In genomic region chr10:13048762-13049161, GRCh38 we compare ENCODE assay signal across 22 cellular contexts. TPM values are rescaled to one million over a fixed set of nuclear protein-coding genes. Genes with fewer than 3 reads are reported as not detected.
DNase-seq lines count a peak whose midpoint lies in the region; ATAC-seq and TF ChIP-seq lines count a peak whose summit lies in the region.
"Had no signal": no experiment of that assay in that cellular context is flagged by ENCODE, and none has a peak within 500 bp of the region (broad histone marks: within the 10 kb centered on the region; RNA-seq: fewer than 3 reads in every experiment).

No MANE protein-coding gene starts in this region.

- peaks cover 19% of the 10 kb centered on the region for H3K27me3 Mint-ChIP-seq in activated T-cell treated with anti-CD3 and anti-CD28 coated beads, Interleukin-2, amount 50 U/mL, for 72 hours (ENCODE audit: low read depth)
- H3K27me3 Mint-ChIP-seq in activated T-cell treated with anti-CD3 and anti-CD28 coated beads, Interleukin-2, amount 50 U/mL, for 4 hours (ENCODE audit: low read depth) = peaks cover 12% of the 10 kb centered on the region

- H3K4me2 ChIP-seq in Karpas-422 (ENCODE audit: low read depth, low read length, poor library complexity, severe bottlenecking) = no peak overlapping the region
- H3K4me2 ChIP-seq: BLaER1 treated with 17β-estradiol and CSF1 and Interleukin-3, amounts not matched to agents 10 nM and 100 nM had no signal

- no peaks in the 10 kb centered on the region for H3K27me3 ChIP-seq in Karpas-422 (ENCODE audit: low read length)
- H3K27me3 ChIP-seq: BLaER1 treated with 17β-estradiol and CSF1 and Interleukin-3, amounts not matched to agents 10 nM and 100 nM had no signal

- H3K27ac ChIP-seq in Karpas-422 (ENCODE audit: low read length) = peak overlapping the region; percentile 89
- H3K27ac ChIP-seq: BLaER1 treated with 17β-estradiol and CSF1 and Interleukin-3, amounts not matched to agents 10 nM and 100 nM; HL-60 had no signal

- peaks cover 0 to 3% of the 10 kb centered on the region in 2 donors for H3K9me3 Mint-ChIP-seq in activated T-cell treated with anti-CD3 and anti-CD28 coated beads, Interleukin-2, amount 50 U/mL, for 72 hours
- no peaks in the 10 kb centered on the region for H3K9me3 Mint-ChIP-seq in activated T-cell treated with anti-CD3 and anti-CD28 coated beads, Interleukin-2, amount 50 U/mL, for 4 hours
- H3K9me3 Mint-ChIP-seq: HFFc6 had no signal

- intact Hi-C loops in sciatic nerve (cut with DNase I) = no loop called here

- H3K4me3 Mint-ChIP-seq in activated T-cell treated with anti-CD3 and anti-CD28 coated beads, Interleukin-2, amount 50 U/mL, for 72 hours = no peak overlapping the region
- H3K4me3 Mint-ChIP-seq in activated T-cell treated with anti-CD3 and anti-CD28 coated beads, Interleukin-2, amount 50 U/mL, for 4 hours = no peak overlapping the region
- H3K4me3 Mint-ChIP-seq: B cell; CD8-positive, alpha-beta T cell; HFFc6; IgD-negative memory B cell had no signal

- H2AFZ ChIP-seq in Karpas-422 (ENCODE audit: low read length) = peak overlapping the region; percentile 42

- H4K20me1 ChIP-seq in Karpas-422 (ENCODE audit: insufficient read depth, low read depth, low read length) = no peaks in the 10 kb centered on the region
- H4K20me1 ChIP-seq: BLaER1 treated with 17β-estradiol and CSF1 and Interleukin-3, amounts not matched to agents 10 nM and 100 nM had no signal

- peaks cover 67% of the 10 kb centered on the region for H3K4me1 ChIP-seq in Karpas-422 (ENCODE audit: low read length)
- H3K4me1 ChIP-seq: BLaER1 treated with 17β-estradiol and CSF1 and Interleukin-3, amounts not matched to agents 10 nM and 100 nM had no signal

- DNase-seq in activated T-cell treated with anti-CD3 and anti-CD28 coated beads, Interleukin-2, amount 50 U/mL, for 72 hours = no peak
- DNase-seq in activated T-cell treated with anti-CD3 and anti-CD28 coated beads, Interleukin-2, amount 50 U/mL, for 4 hours = no peak
- DNase-seq in Karpas-422 (no peak), fibroblast of mammary gland (ENCODE audit: low read depth) (peak; percentile 22), sciatic nerve (ENCODE audit: low spot score) (no peak), NAMALWA (ENCODE audit: low spot score) (no peak)
- DNase-seq: 8988T; Calu3; CD8-positive, alpha-beta T cell; DMS79 treated with DMSO at 0.1 percent for 48 hours; GF-D8; GOT3; H7; HFFc6 had no signal

- H3K4me1 Mint-ChIP-seq in activated T-cell treated with anti-CD3 and anti-CD28 coated beads, Interleukin-2, amount 50 U/mL, for 72 hours (ENCODE audit: low read depth) = no peaks in the 10 kb centered on the region
- no peaks in the 10 kb centered on the region for H3K4me1 Mint-ChIP-seq in activated T-cell treated with anti-CD3 and anti-CD28 coated beads, Interleukin-2, amount 50 U/mL, for 4 hours (ENCODE audit: low read depth)
- H3K4me1 Mint-ChIP-seq: B cell, IgD-negative memory B cell had no signal

- H3K36me3 ChIP-seq in Karpas-422 (ENCODE audit: insufficient read depth, low read length) = no peaks in the 10 kb centered on the region
- H3K36me3 ChIP-seq: BLaER1 treated with 17β-estradiol and CSF1 and Interleukin-3, amounts not matched to agents 10 nM and 100 nM had no signal

- no peaks in the 10 kb centered on the region for H3K36me3 Mint-ChIP-seq in activated T-cell treated with anti-CD3 and anti-CD28 coated beads, Interleukin-2, amount 50 U/mL, for 72 hours (ENCODE audit: insufficient read depth in 2 of 2)
- no peaks in the 10 kb centered on the region for H3K36me3 Mint-ChIP-seq in activated T-cell treated with anti-CD3 and anti-CD28 coated beads, Interleukin-2, amount 50 U/mL, for 4 hours (ENCODE audit: insufficient read depth)
- H3K36me3 Mint-ChIP-seq: CD8-positive, alpha-beta T cell; IgD-negative memory B cell had no signal

- TF ChIP-seq CTCF in fibroblast of mammary gland (conservative IDR thresholded peaks at IDR 0.05; ENCODE audit: control insufficient read depth, insufficient read depth, low read depth, low read length) = no peak

- ATAC-seq in activated T-cell treated with anti-CD3 and anti-CD28 coated beads, Interleukin-2, amount 50 U/mL, for 72 hours (replicated peaks in 1 of 2) = no peak
- ATAC-seq in activated T-cell treated with anti-CD3 and anti-CD28 coated beads, Interleukin-2, amount 50 U/mL, for 4 hours = no peak
- ATAC-seq in sciatic nerve (peak; percentile 75), GM21529 (IDR thresholded peaks at IDR 0.05; ENCODE audit: unreplicated experiment) (no peak), GM19467 (IDR thresholded peaks at IDR 0.05; ENCODE audit: unreplicated experiment) (no peak)
- ATAC-seq: CD8-positive, alpha-beta T cell; GM12878; HCT116 had no signal

- no peak overlapping the region for H3K4me3 ChIP-seq in Karpas-422 (ENCODE audit: low read length)
- H3K4me3 ChIP-seq in fibroblast of mammary gland (ENCODE audit: control insufficient read depth, low read depth, low read length) = no peak overlapping the region
- H3K4me3 ChIP-seq: BLaER1 treated with 17β-estradiol and CSF1 and Interleukin-3, amounts not matched to agents 10 nM and 100 nM; GM12878 had no signal

- H3K9ac ChIP-seq in Karpas-422 (ENCODE audit: low read length) = peak overlapping the region; percentile 25; the same call in 1 of the 2 replicates
- H3K9ac ChIP-seq: BLaER1 treated with 17β-estradiol and CSF1 and Interleukin-3, amounts not matched to agents 10 nM and 100 nM had no signal

- H3K9me3 ChIP-seq in Karpas-422 (ENCODE audit: low read length) = no peaks in the 10 kb centered on the region

- no peaks in the 10 kb centered on the region for H3K79me2 ChIP-seq in Karpas-422 (ENCODE audit: low read length)

- H3K27ac Mint-ChIP-seq in activated T-cell treated with anti-CD3 and anti-CD28 coated beads, Interleukin-2, amount 50 U/mL, for 72 hours = peak overlapping the region; percentile 64
- H3K27ac Mint-ChIP-seq: B cell; CD8-positive, alpha-beta T cell; HFFc6; IgD-negative memory B cell had no signal

- no peaks in the 10 kb centered on the region for H3K9me2 ChIP-seq in Karpas-422 (replicated peaks; ENCODE audit: insufficient read depth, low read length)

RNA-seq across cellular contexts. Expression of gene CCDC3, which starts 47.2 kb away (rescaled TPM):
- total RNA-seq in activated T-cell treated with anti-CD3 and anti-CD28 coated beads, Interleukin-2, amount 50 U/mL, for 72 hours = 1 to 10 TPM; 1.5 to 5.0 TPM
- under 1 TPM; 0.08 to 0.16 (median 0.10) TPM for total RNA-seq in activated T-cell treated with anti-CD3 and anti-CD28 coated beads, Interleukin-2, amount 50 U/mL, for 4 hours
- total RNA-seq in Karpas-422 (2014; rRNA removed; shearing (Covaris generic); ENCODE audit: low replicate concordance) = 1.4 and 2.9 TPM in 2 replicates
- total RNA-seq in sciatic nerve = 114 TPM
- total RNA-seq: Calu3; CD8-positive, alpha-beta T cell had no signal

RNA-seq across cellular contexts. Expression of gene OPTN, which starts 51.2 kb away (rescaled TPM):
- total RNA-seq in activated T-cell treated with anti-CD3 and anti-CD28 coated beads, Interleukin-2, amount 50 U/mL, for 72 hours = 100 to 1,000 TPM in 1 of 2 donors, 10 to 100 TPM in 1; 69.8 to 121 TPM
- 10 to 100 TPM; 14.6 to 29.0 (median 16.2) TPM for total RNA-seq in activated T-cell treated with anti-CD3 and anti-CD28 coated beads, Interleukin-2, amount 50 U/mL, for 4 hours
- 0.40 and 0.56 TPM in 2 replicates for total RNA-seq in Karpas-422 (2014; rRNA removed; shearing (Covaris generic); ENCODE audit: low replicate concordance)
- total RNA-seq in sciatic nerve = 118 TPM

Comparison
In these comparisons a context has a peak if more than half of its experiments do, and no peak if none do; other contexts are left out.
1. RNA of gene CCDC3, which starts 47.2 kb away (total RNA-seq): 114 TPM in sciatic nerve (single experiment); 1.5 to 5.0 TPM in activated T-cell treated with anti-CD3 and anti-CD28 coated beads, Interleukin-2, amount 50 U/mL, for 72 hours, 1.4 to 2.9 TPM in Karpas-422 and 0.08 to 0.16 TPM in activated T-cell treated with anti-CD3 and anti-CD28 coated beads, Interleukin-2, amount 50 U/mL, for 4 hours; every median in the first group is over 10 times any median in the second.
2. RNA of gene OPTN, which starts 51.2 kb away (total RNA-seq): 69.8 to 121 TPM in activated T-cell treated with anti-CD3 and anti-CD28 coated beads, Interleukin-2, amount 50 U/mL, for 72 hours, 118 TPM in sciatic nerve (single experiment) and 14.6 to 29.0 TPM in activated T-cell treated with anti-CD3 and anti-CD28 coated beads, Interleukin-2, amount 50 U/mL, for 4 hours; 0.40 to 0.56 TPM in Karpas-422; every median in the first group is over 10 times any median in the second.